ENCODE assay signal across 37 cellular contexts in genomic region chr6:10630178-10630577, GRCh38.
"Had no signal": no experiment of that assay in that cellular context is flagged by ENCODE, and none has a peak within 500 bp of the region (broad histone marks: within the 10 kb centered on the region; RNA-seq: fewer than 3 reads in every experiment).

No MANE protein-coding gene starts in this region.

- H3K4me3 Mint-ChIP-seq: activated B cell treated with CpG ODN at 0.5 μM for 24 hours; activated CD4-positive, alpha-beta memory T cell treated with anti-CD3 and anti-CD28 coated beads for 36 hours; activated CD4-positive, alpha-beta T cell treated with anti-CD3 and anti-CD28 coated beads, Interleukin-2, amount 10 ng/mL, durations not matched to agents 24 days and 14 days; activated CD8-positive, alpha-beta T cell treated with anti-CD3 and anti-CD28 coated beads for 36 hours; activated naive CD4-positive, alpha-beta T cell treated with anti-CD3 and anti-CD28 coated beads, Interleukin-2, amount 10 ng/mL, durations not matched to agents 7 days and 5 days; activated naive CD4-positive, alpha-beta T cell treated with anti-CD3 and anti-CD28 coated beads, Interleukin-2, amount 50 U/mL, for 24 hours; activated naive CD8-positive, alpha-beta T cell; activated naive CD8-positive, alpha-beta T cell treated with anti-CD3 and anti-CD28 coated beads, Interleukin-2, amount 10 ng/mL, durations not matched to agents 7 days and 5 days; activated naive CD8-positive, alpha-beta T cell treated with anti-CD3 and anti-CD28 coated beads, Interleukin-2, amount 50 U/mL, for 24 hours; activated T-cell treated with anti-CD3 and anti-CD28 coated beads, Interleukin-2, amount 50 U/mL, for 4 hours; activated T-cell treated with anti-CD3 and anti-CD28 coated beads, Interleukin-2, amount 50 U/mL, for 72 hours; activated T-helper 1 cell treated with anti-CD3 and anti-CD28 coated beads, Interleukin-12 subunit alpha, Interleukin-12 subunit beta, Interleukin-2, Interleukin-4 antibody, amounts not matched to agents 30 ng/mL and 10 ng/mL and 1 ng/mL, durations not matched to agents 14 hours and 24 hours and 36 hours; activated T-helper 17 cell treated with anti-CD3 and anti-CD28 coated beads, Interleukin-2, amount 50 U/mL, for 72 hours; brain; central memory CD8-positive, alpha-beta T cell; T-helper 1 cell treated with Interleukin-12 subunit alpha and Interleukin-12 subunit beta and Interleukin-4 antibody, amounts not matched to agents 30 μg/mL and 1 μg/mL, for 36 hours; T-helper 2 cell treated with Interferon-gamma antibody and Interleukin-4, amounts not matched to agents 5 μg/mL and 100 μg/mL, for 36 hours had no signal

- H3K9me3 Mint-ChIP-seq: activated B cell treated with CpG ODN at 0.5 μM for 24 hours; activated CD4-positive, alpha-beta memory T cell treated with anti-CD3 and anti-CD28 coated beads for 36 hours; activated CD8-positive, alpha-beta T cell treated with anti-CD3 and anti-CD28 coated beads for 36 hours; activated naive CD4-positive, alpha-beta T cell treated with anti-CD3 and anti-CD28 coated beads, Interleukin-2, amount 10 ng/mL, durations not matched to agents 7 days and 5 days; activated naive CD4-positive, alpha-beta T cell treated with anti-CD3 and anti-CD28 coated beads, Interleukin-2, amount 50 U/mL, for 24 hours; activated naive CD8-positive, alpha-beta T cell treated with anti-CD3 and anti-CD28 coated beads, Interleukin-2, amount 10 ng/mL, durations not matched to agents 7 days and 5 days; activated naive CD8-positive, alpha-beta T cell treated with anti-CD3 and anti-CD28 coated beads, Interleukin-2, amount 50 U/mL, for 24 hours; activated T-cell treated with anti-CD3 and anti-CD28 coated beads, Interleukin-2, amount 50 U/mL, for 4 hours; activated T-cell treated with anti-CD3 and anti-CD28 coated beads, Interleukin-2, amount 50 U/mL, for 72 hours; brain; central memory CD8-positive, alpha-beta T cell; T-helper 1 cell treated with Interleukin-12 subunit alpha and Interleukin-12 subunit beta and Interleukin-4 antibody, amounts not matched to agents 30 μg/mL and 1 μg/mL, for 36 hours; T-helper 2 cell treated with Interferon-gamma antibody and Interleukin-4, amounts not matched to agents 5 μg/mL and 100 μg/mL, for 36 hours had no signal

- H3K27me3 ChIP-seq: ascending aorta, cardiac muscle cell had no signal

- H3K36me3 Mint-ChIP-seq: activated CD4-positive, alpha-beta memory T cell treated with anti-CD3 and anti-CD28 coated beads for 36 hours had no signal

- H3K4me1 Mint-ChIP-seq: activated naive CD4-positive, alpha-beta T cell treated with anti-CD3 and anti-CD28 coated beads, Interleukin-2, amount 50 U/mL, for 24 hours; activated T-helper 17 cell treated with anti-CD3 and anti-CD28 coated beads, Interleukin-2, amount 50 U/mL, for 72 hours had no signal

- DNase-seq: activated B cell treated with CpG ODN at 0.5 μM for 24 hours; activated CD4-positive, alpha-beta memory T cell treated with anti-CD3 and anti-CD28 coated beads for 36 hours; activated CD4-positive, alpha-beta T cell treated with anti-CD3 and anti-CD28 coated beads for 4 hours; activated CD4-positive, alpha-beta T cell treated with anti-CD3 and anti-CD28 coated beads, Interleukin-2, amount 10 ng/mL, durations not matched to agents 24 days and 14 days; activated CD4-positive, alpha-beta T cell treated with anti-CD3 and anti-CD28 coated beads, Interleukin-2, amount 50 U/mL, for 1 hour; activated CD4-positive, alpha-beta T cell treated with anti-CD3 and anti-CD28 coated beads, Interleukin-2, amount 50 U/mL, for 4 hours; activated CD4-positive, CD25-positive, alpha-beta regulatory T cell treated with anti-CD3 and anti-CD28 coated beads, Interleukin-2, amount 50 U/mL, for 72 hours; activated CD8-positive, alpha-beta memory T cell treated with anti-CD3 and anti-CD28 coated beads, Interleukin-2, amount 50 U/mL, for 4 hours; activated CD8-positive, alpha-beta T cell treated with anti-CD3 and anti-CD28 coated beads for 36 hours; activated effector memory CD4-positive, alpha-beta T cell treated with Interleukin-2 at 50 U/mL for 16 hours; activated gamma-delta T cell; activated naive CD4-positive, alpha-beta T cell treated with anti-CD3 and anti-CD28 coated beads, Interleukin-2, amount 10 ng/mL, durations not matched to agents 7 days and 5 days; activated naive CD4-positive, alpha-beta T cell treated with Interleukin-2 at 50 U/mL for 16 hours; activated naive CD8-positive, alpha-beta T cell treated with anti-CD3 and anti-CD28 coated beads, Interleukin-2, amount 10 ng/mL, durations not matched to agents 7 days and 5 days; activated naive CD8-positive, alpha-beta T cell treated with anti-CD3 and anti-CD28 coated beads, Interleukin-2, amount 50 U/mL, for 24 hours; activated T-cell treated with anti-CD3 and anti-CD28 coated beads for 4 hours; activated T-cell treated with anti-CD3 and anti-CD28 coated beads, Interleukin-2, amount 50 U/mL, for 1 hour; activated T-cell treated with anti-CD3 and anti-CD28 coated beads, Interleukin-2, amount 50 U/mL, for 4 hours; activated T-cell treated with anti-CD3 and anti-CD28 coated beads, Interleukin-2, amount 50 U/mL, for 72 hours; amygdala; anterior cingulate cortex; caudate nucleus; cerebellar nuclear complex; T-helper 1 cell; T-helper 2 cell; T-helper 9 cell had no signal

- H3K27ac ChIP-seq: ascending aorta, cardiac muscle cell, VCaP had no signal

- H3K27me3 Mint-ChIP-seq: activated B cell treated with CpG ODN at 0.5 μM for 24 hours; activated CD4-positive, alpha-beta memory T cell treated with anti-CD3 and anti-CD28 coated beads for 36 hours; activated CD4-positive, alpha-beta T cell treated with anti-CD3 and anti-CD28 coated beads, Interleukin-2, amount 10 ng/mL, durations not matched to agents 24 days and 14 days; activated CD8-positive, alpha-beta T cell treated with anti-CD3 and anti-CD28 coated beads for 36 hours; activated naive CD4-positive, alpha-beta T cell treated with anti-CD3 and anti-CD28 coated beads, Interleukin-2, amount 10 ng/mL, durations not matched to agents 7 days and 5 days; activated naive CD4-positive, alpha-beta T cell treated with anti-CD3 and anti-CD28 coated beads, Interleukin-2, amount 50 U/mL, for 24 hours; activated naive CD8-positive, alpha-beta T cell; activated naive CD8-positive, alpha-beta T cell treated with anti-CD3 and anti-CD28 coated beads, Interleukin-2, amount 50 U/mL, for 24 hours; activated T-helper 17 cell treated with anti-CD3 and anti-CD28 coated beads, Interleukin-2, amount 50 U/mL, for 72 hours; brain; central memory CD8-positive, alpha-beta T cell had no signal

- H3K4me1 ChIP-seq: ascending aorta had no signal

- H3K4me3 ChIP-seq: ascending aorta, cardiac muscle cell had no signal

- H3K9me3 ChIP-seq: ascending aorta had no signal

- ATAC-seq: activated CD8-positive, alpha-beta T cell treated with anti-CD3 and anti-CD28 coated beads for 36 hours; activated naive CD8-positive, alpha-beta T cell treated with anti-CD3 and anti-CD28 coated beads, Interleukin-2, amount 50 U/mL, for 24 hours; activated T-cell treated with anti-CD3 and anti-CD28 coated beads, Interleukin-2, amount 50 U/mL, for 4 hours; activated T-cell treated with anti-CD3 and anti-CD28 coated beads, Interleukin-2, amount 50 U/mL, for 72 hours; activated T-helper 17 cell treated with anti-CD3 and anti-CD28 coated beads, Interleukin-2, amount 50 U/mL, for 72 hours had no signal

- H3K27ac Mint-ChIP-seq: activated B cell treated with CpG ODN at 0.5 μM for 24 hours; activated CD4-positive, alpha-beta memory T cell treated with anti-CD3 and anti-CD28 coated beads for 36 hours; activated CD4-positive, alpha-beta T cell treated with anti-CD3 and anti-CD28 coated beads, Interleukin-2, amount 10 ng/mL, durations not matched to agents 24 days and 14 days; activated CD8-positive, alpha-beta T cell treated with anti-CD3 and anti-CD28 coated beads for 36 hours; activated naive CD4-positive, alpha-beta T cell treated with anti-CD3 and anti-CD28 coated beads, Interleukin-2, amount 10 ng/mL, durations not matched to agents 7 days and 5 days; activated naive CD4-positive, alpha-beta T cell treated with anti-CD3 and anti-CD28 coated beads, Interleukin-2, amount 50 U/mL, for 24 hours; activated naive CD8-positive, alpha-beta T cell; activated naive CD8-positive, alpha-beta T cell treated with anti-CD3 and anti-CD28 coated beads, Interleukin-2, amount 10 ng/mL, durations not matched to agents 7 days and 5 days; activated naive CD8-positive, alpha-beta T cell treated with anti-CD3 and anti-CD28 coated beads, Interleukin-2, amount 50 U/mL, for 24 hours; activated T-cell treated with anti-CD3 and anti-CD28 coated beads, Interleukin-2, amount 50 U/mL, for 72 hours; activated T-helper 1 cell treated with anti-CD3 and anti-CD28 coated beads, Interleukin-12 subunit alpha, Interleukin-12 subunit beta, Interleukin-2, Interleukin-4 antibody, amounts not matched to agents 30 ng/mL and 10 ng/mL and 1 ng/mL, durations not matched to agents 14 hours and 24 hours and 36 hours; activated T-helper 17 cell treated with anti-CD3 and anti-CD28 coated beads, Interleukin-2, amount 50 U/mL, for 72 hours; brain; T-helper 1 cell treated with Interleukin-12 subunit alpha and Interleukin-12 subunit beta and Interleukin-4 antibody, amounts not matched to agents 30 μg/mL and 1 μg/mL, for 36 hours; T-helper 2 cell treated with Interferon-gamma antibody and Interleukin-4, amounts not matched to agents 5 μg/mL and 100 μg/mL, for 36 hours had no signal
